Comparison of ENCODE assay signal across 8 cellular contexts in genomic region chr15:55277116-55277564, GRCh38. TPM values are rescaled to one million over a fixed set of nuclear protein-coding genes. Genes with fewer than 3 reads are reported as not detected.
DNase-seq lines count a peak whose midpoint lies in the region; ATAC-seq and TF ChIP-seq lines count a peak whose summit lies in the region.

No MANE protein-coding gene starts in this region.

- WGBS in SK-N-SH (ENCODE audit: low lambda C conversion rate): 83% methylated on average over 7 of the region's 7 CpGs

- H3K9ac ChIP-seq in SK-N-SH: no peak overlapping the region

- no peak for TF ChIP-seq EP300 in SK-N-SH (IDR thresholded peaks at IDR 0.05; ENCODE audit: borderline replicate concordance in 1 of 2, low read depth in 1 of 2, low read length in 1 of 2)

- H3K4me3 Mint-ChIP-seq in T-helper 2 cell treated with Interferon-gamma antibody and Interleukin-4, amounts not matched to agents 5 μg/mL and 100 μg/mL, for 36 hours: peak overlapping the region; percentile 76
- peak overlapping the region; percentile 76 to 88 (median 80) for H3K4me3 Mint-ChIP-seq in immature natural killer cell

- H3K9me3 Mint-ChIP-seq in T-helper 2 cell treated with Interferon-gamma antibody and Interleukin-4, amounts not matched to agents 5 μg/mL and 100 μg/mL, for 36 hours: peaks cover 10% of the 10 kb centered on the region
- no peaks in the 10 kb centered on the region for H3K9me3 Mint-ChIP-seq in immature natural killer cell

- no peaks in the 10 kb centered on the region for H3K27me3 Mint-ChIP-seq in T-helper 2 cell treated with Interferon-gamma antibody and Interleukin-4, amounts not matched to agents 5 μg/mL and 100 μg/mL, for 36 hours (ENCODE audit: low read depth)
- H3K27me3 Mint-ChIP-seq in immature natural killer cell (ENCODE audit: low read depth in 3 of 3): peaks cover 0 to 10% (median 2%) of the 10 kb centered on the region in 3 donors

- CTCF ChIA-PET in SK-N-SH (lab: Yijun Ruan, JAX): interaction anchor here (1.3 kb wide), 1 partner anchor 39 kb away, joined by 4 read pairs; no protein-coding TSS in a partner anchor

- H3K79me2 ChIP-seq in SK-N-SH (ENCODE audit: insufficient read depth): no peaks in the 10 kb centered on the region

- H3K9me3 ChIP-seq in SK-N-SH: no peaks in the 10 kb centered on the region

- H4K20me1 ChIP-seq in SK-N-SH (ENCODE audit: insufficient read depth): no peaks in the 10 kb centered on the region

- no peaks in the 10 kb centered on the region for H3K27me3 ChIP-seq in SK-N-SH (ENCODE audit: insufficient read depth)

- no peak overlapping the region for H3K4me3 ChIP-seq in SK-N-SH (ENCODE audit: low read depth in 2 of 2, low read length in 1 of 2)

- H3K9me2 ChIP-seq in SK-N-SH: no peaks in the 10 kb centered on the region

- TF ChIP-seq CTCF in SK-N-SH (IDR thresholded peaks at IDR 0.05): no peak

- ATAC-seq in GM19025 (IDR thresholded peaks at IDR 0.05; ENCODE audit: low read depth, unreplicated experiment) (peak; percentile 37), HG03045 (IDR thresholded peaks at IDR 0.05; ENCODE audit: unreplicated experiment) (peak; percentile 42)

- H3K27ac Mint-ChIP-seq in T-helper 2 cell treated with Interferon-gamma antibody and Interleukin-4, amounts not matched to agents 5 μg/mL and 100 μg/mL, for 36 hours: peak overlapping the region; percentile 96
- H3K27ac Mint-ChIP-seq in immature natural killer cell: peak overlapping the region; percentile 95 to 99 (median 98)

- no peak overlapping the region for H3K4me2 ChIP-seq in SK-N-SH

- H3F3A ChIP-seq in SK-N-SH (replicated peaks; ENCODE audit: insufficient read depth): peaks cover 5% of the 10 kb centered on the region

- H3K4me1 Mint-ChIP-seq in T-helper 2 cell treated with Interferon-gamma antibody and Interleukin-4, amounts not matched to agents 5 μg/mL and 100 μg/mL, for 36 hours (ENCODE audit: low read depth): peaks cover 73% of the 10 kb centered on the region
- peaks cover 89 to 96% of the 10 kb centered on the region in 2 donors for H3K4me1 Mint-ChIP-seq in immature natural killer cell

- POLR2A ChIA-PET in SK-N-SH (lab: Yijun Ruan, JAX): no interaction called here

- DNase-seq in T-helper 2 cell treated with Interferon-gamma antibody and Interleukin-4, amounts not matched to agents 5 μg/mL and 100 μg/mL, for 36 hours (ENCODE audit: low spot score): peak; percentile 80
- peak; percentile 75 to 80 (median 76) for DNase-seq in immature natural killer cell
- DNase-seq in SK-N-SH: no peak
- no peak for DNase-seq in retina
- DNase-seq in NCI-H146 treated with DMSO at 0.1 percent for 48 hours (lab: John Stamatoyannopoulos, UW; ENCODE audit: unreplicated experiment): no peak
- DNase-seq in D341Med (ENCODE audit: low spot score): no peak

- no peak overlapping the region for H2AFZ ChIP-seq in SK-N-SH (ENCODE audit: low read depth)

- H3K36me3 Mint-ChIP-seq in T-helper 2 cell treated with Interferon-gamma antibody and Interleukin-4, amounts not matched to agents 5 μg/mL and 100 μg/mL, for 36 hours (ENCODE audit: low read depth): peaks cover 43% of the 10 kb centered on the region
- H3K36me3 Mint-ChIP-seq in immature natural killer cell: peaks cover 0 to 13% (median 8%) of the 10 kb centered on the region in 3 donors

- peaks cover 0 to 10% of the 10 kb centered on the region in 2 experiments; a peak in 2 of 4 replicates for H3K4me1 ChIP-seq in SK-N-SH (ENCODE audit: control insufficient read depth in 1 of 2, insufficient read depth in 2 of 2, low read depth in 1 of 2, low read length in 1 of 2)

- no peak for TF ChIP-seq RAD21 in SK-N-SH (IDR thresholded peaks at IDR 0.05; ENCODE audit: low read length)

- H3K36me3 ChIP-seq in SK-N-SH (replicated peaks in 1 of 2; ENCODE audit: control insufficient read depth in 1 of 2, insufficient read depth in 2 of 2, low read length in 1 of 2): peaks cover 0 to 3% of the 10 kb centered on the region in 2 experiments

- no peak overlapping the region for H3K27ac ChIP-seq in SK-N-SH (ENCODE audit: low read depth in 2 of 2, low read length in 1 of 2)

TF ChIP-seq in SK-N-SH, 30 proteins besides CTCF, POLR2A, EP300 and RAD21:
- no peak for TF ChIP-seq SMC3 (IDR thresholded peaks at IDR 0.05; ENCODE audit: low read depth, low read length)
- no peak for TF ChIP-seq NFIC (IDR thresholded peaks at IDR 0.05; ENCODE audit: borderline replicate concordance)
- no peak for TF ChIP-seq MXI1 (IDR thresholded peaks at IDR 0.05; ENCODE audit: low read depth, low read length)
- TF ChIP-seq RXRA (IDR thresholded peaks at IDR 0.05; ENCODE audit: borderline replicate concordance, low read depth): no peak
- TF ChIP-seq TEAD4 (IDR thresholded peaks at IDR 0.05; ENCODE audit: borderline replicate concordance, insufficient read depth): no peak
- TF ChIP-seq USF2 (IDR thresholded peaks at IDR 0.05; ENCODE audit: borderline replicate concordance, low read depth, low read length): no peak
- TF ChIP-seq CHD2 (IDR thresholded peaks at IDR 0.05; ENCODE audit: low read length, partially characterized antibody): no peak
- no peak for TF ChIP-seq MEF2A (IDR thresholded peaks at IDR 0.05; ENCODE audit: borderline replicate concordance, low read depth)
- no peak for TF ChIP-seq JUND (IDR thresholded peaks at IDR 0.05)

RNA-seq across cellular contexts. Expression of gene RAB27A, which starts 12.5 kb away (rescaled TPM):
- polyA plus RNA-seq in immature natural killer cell (100 to 1,000 TPM in 2 of 3 donors, 10 to 100 TPM in 1; 99.6 to 157 (median 150) TPM), SK-N-SH (2012; rRNA removed) (9.6 and 11.0 TPM in 2 replicates)
- polyA plus RNA-seq in SK-N-SH (2012; cell fraction: cytosol; rRNA removed): 16.1 and 17.9 TPM in 2 replicates
- polyA plus RNA-seq in SK-N-SH (2012; cell fraction: nucleus; rRNA removed): 4.2 and 6.1 TPM in 2 replicates

RNA-seq across cellular contexts. Expression of gene PIGBOS1, which starts 41.8 kb away (rescaled TPM):
- polyA plus RNA-seq in immature natural killer cell (10 to 100 TPM; 26.2 to 46.7 (median 34.9) TPM), SK-N-SH (2012; rRNA removed) (18.2 and 23.6 TPM in 2 replicates)
- polyA plus RNA-seq in SK-N-SH (2012; cell fraction: cytosol; rRNA removed): 28.7 and 29.8 TPM in 2 replicates
- 5.1 and 5.6 TPM in 2 replicates for polyA plus RNA-seq in SK-N-SH (2012; cell fraction: nucleus; rRNA removed)

RNA-seq across cellular contexts. Expression of gene PIGB, which starts 41.9 kb away (rescaled TPM):
- polyA plus RNA-seq in immature natural killer cell (10 to 100 TPM in 2 of 3 donors, 1 to 10 TPM in 1; 5.9 to 28.4 (median 19.7) TPM), SK-N-SH (2012; rRNA removed) (6.6 and 10.5 TPM in 2 replicates)
- 8.5 and 10.2 TPM in 2 replicates for polyA plus RNA-seq in SK-N-SH (2012; cell fraction: cytosol; rRNA removed)
- polyA plus RNA-seq in SK-N-SH (2012; cell fraction: nucleus; rRNA removed): 6.3 and 16.1 TPM in 2 replicates

Comparison
In these comparisons a context has a peak if more than half of its experiments do, and no peak if none do; other contexts are left out.
1. DNase-seq: peak in T-helper 2 cell treated with Interferon-gamma antibody and Interleukin-4, amounts not matched to agents 5 μg/mL and 100 μg/mL, for 36 hours (single experiment) and immature natural killer cell (3 of 3); none in SK-N-SH (single experiment), retina (single experiment), NCI-H146 treated with DMSO at 0.1 percent for 48 hours (single experiment) and D341Med (single experiment).
2. RNA of gene RAB27A, which starts 12.5 kb away (polyA plus RNA-seq): 99.6 to 157 TPM in immature natural killer cell; 4.2 to 17.9 TPM in SK-N-SH; every median in the first group is over 4 times any median in the second.